In the genomic region with DNA sequence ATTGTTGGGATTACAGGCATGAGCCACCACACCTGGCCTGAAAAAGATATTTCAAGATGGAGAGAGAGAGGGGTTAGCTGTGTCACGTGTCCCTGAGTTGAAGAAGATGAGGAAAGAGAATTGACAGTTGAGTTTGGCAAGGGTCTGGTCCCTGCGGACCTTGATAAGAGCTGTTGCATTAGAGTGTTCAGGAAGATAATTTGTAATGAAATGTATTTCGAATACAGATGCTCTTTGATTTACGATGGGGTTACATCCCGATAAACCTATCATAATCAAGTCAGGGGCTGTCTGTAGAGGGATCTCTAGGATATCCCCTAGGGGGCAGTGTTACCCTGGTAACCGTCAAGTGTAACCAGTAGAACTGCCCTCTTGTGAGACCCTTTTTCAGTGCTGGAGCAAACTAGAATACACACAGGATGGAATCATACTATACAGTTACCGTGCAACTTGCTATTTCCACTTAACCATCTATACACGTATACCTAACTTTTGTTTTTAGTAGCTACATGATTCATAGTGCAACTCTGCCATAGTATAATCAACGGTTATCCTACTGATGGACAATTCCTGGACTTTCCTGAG, we compare ENCODE assay signal across 1 cellular context.
A peak's percentile ranks its signal among the peaks of the same experiment; 100 is the strongest.
TF ChIP-seq lines count a peak whose summit lies in the region.

No MANE protein-coding gene starts in this region.

TF ChIP-seq in K562, 482 proteins besides CTCF, POLR2A, EP300 and RAD21 (continued from another document and continues in another):
- TF ChIP-seq, protein P1, sequence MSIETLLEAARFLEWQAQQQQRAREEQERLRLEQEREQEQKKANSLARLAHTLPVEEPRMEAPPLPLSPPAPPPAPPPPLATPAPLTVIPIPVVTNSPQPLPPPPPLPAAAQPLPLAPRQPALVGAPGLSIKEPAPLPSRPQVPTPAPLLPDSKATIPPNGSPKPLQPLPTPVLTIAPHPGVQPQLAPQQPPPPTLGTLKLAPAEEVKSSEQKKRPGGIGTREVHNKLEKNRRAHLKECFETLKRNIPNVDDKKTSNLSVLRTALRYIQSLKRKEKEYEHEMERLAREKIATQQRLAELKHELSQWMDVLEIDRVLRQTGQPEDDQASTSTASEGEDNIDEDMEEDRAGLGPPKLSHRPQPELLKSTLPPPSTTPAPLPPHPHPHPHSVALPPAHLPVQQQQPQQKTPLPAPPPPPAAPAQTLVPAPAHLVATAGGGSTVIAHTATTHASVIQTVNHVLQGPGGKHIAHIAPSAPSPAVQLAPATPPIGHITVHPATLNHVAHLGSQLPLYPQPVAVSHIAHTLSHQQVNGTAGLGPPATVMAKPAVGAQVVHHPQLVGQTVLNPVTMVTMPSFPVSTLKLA (conservative IDR thresholded peaks at IDR 0.05) = peak; percentile 42 to 64
- TF ChIP-seq ZNF707 (CRISPR knock-in tag; conservative IDR thresholded peaks at IDR 0.05) (no peak), PRPF4 (IDR thresholded peaks at IDR 0.05; ENCODE audit: insufficient read depth, low read depth, low read length, poor library complexity, severe bottlenecking) (no peak), KLF6 (CRISPR knock-in tag; IDR thresholded peaks at IDR 0.05; ENCODE audit: borderline replicate concordance) (no peak), LEF1 (IDR thresholded peaks at IDR 0.05) (peak; percentile 56; the same call in 1 of the 2 replicates), SRF (CRISPR knock-in tag; IDR thresholded peaks at IDR 0.05) (no peak; a peak in 1 of 4 replicates), RBM34 (IDR thresholded peaks at IDR 0.05; ENCODE audit: borderline replicate concordance, insufficient read depth, low read length) (no peak), ETV1 (tag; conservative IDR thresholded peaks at IDR 0.05; ENCODE audit: low read depth) (no peak), POLR2AphosphoS5 (IDR thresholded peaks at IDR 0.05; ENCODE audit: control insufficient read depth, insufficient read depth, low read depth, low read length) (peak; percentile 86), KDM2B (CRISPR knock-in tag; IDR thresholded peaks at IDR 0.05) (no peak), IFI16 (CRISPR knock-in tag; IDR thresholded peaks at IDR 0.05) (no peak), ZNF174 (CRISPR knock-in tag; IDR thresholded peaks at IDR 0.05) (no peak), RFX1 (IDR thresholded peaks at IDR 0.05) (peak; percentile 84), MCM5 (IDR thresholded peaks at IDR 0.05; ENCODE audit: low read depth) (no peak), MED1 (CRISPR knock-in tag; IDR thresholded peaks at IDR 0.05; ENCODE audit: borderline replicate concordance) (no peak), MTA3 (IDR thresholded peaks at IDR 0.05; ENCODE audit: borderline replicate concordance) (peak; percentile 82), EZH2 (IDR thresholded peaks at IDR 0.05; ENCODE audit: borderline replicate concordance, low read depth, low read length) (no peak), FOXK1 (CRISPR knock-in tag; IDR thresholded peaks at IDR 0.05; ENCODE audit: borderline replicate concordance) (no peak), ZNF239 (CRISPR knock-in tag; IDR thresholded peaks at IDR 0.05) (peak; percentile 73), ZSCAN29 (IDR thresholded peaks at IDR 0.05) (no peak), NCOR1 (IDR thresholded peaks at IDR 0.05) (peak; percentile 96), MTA2 (IDR thresholded peaks at IDR 0.05; ENCODE audit: low read depth) (peak; percentile 88), OTX1 (CRISPR knock-in tag; IDR thresholded peaks at IDR 0.05) (no peak), NR4A1 (CRISPR knock-in tag; IDR thresholded peaks at IDR 0.05) (no peak), NR4A1 (tag; IDR thresholded peaks at IDR 0.05) (0 out of 2 replicates have a peak, but pooled peaks have one; percentile 25), PTBP1 (IDR thresholded peaks at IDR 0.05; ENCODE audit: low read depth, low read length) (no peak), FUS (optimal IDR thresholded peaks at IDR 0.05; ENCODE audit: low read depth, low read length) (no peak), POLR2H (tag; IDR thresholded peaks at IDR 0.05; ENCODE audit: low read depth) (no peak; the same call in 1 of the 2 replicates), RBM25 (IDR thresholded peaks at IDR 0.05; ENCODE audit: low read depth, low read length, severe bottlenecking) (peak; percentile 6), BACH1 (tag; IDR thresholded peaks at IDR 0.05) (no peak), POLR3G (IDR thresholded peaks at IDR 0.05; ENCODE audit: extremely low read depth, insufficient read length, insufficient replicate concordance) (no peak), ARID1B (IDR thresholded peaks at IDR 0.05) (peak; percentile 97), SNRNP70 (optimal IDR thresholded peaks at IDR 0.05; ENCODE audit: low read depth, low read length) (no peak), RBM39 (optimal IDR thresholded peaks at IDR 0.05; ENCODE audit: low read depth, low read length) (no peak), SNIP1 (IDR thresholded peaks at IDR 0.05; ENCODE audit: low read depth) (no peak), ZNF316 (IDR thresholded peaks at IDR 0.05) (no peak)
- TF ChIP-seq, protein P2, sequence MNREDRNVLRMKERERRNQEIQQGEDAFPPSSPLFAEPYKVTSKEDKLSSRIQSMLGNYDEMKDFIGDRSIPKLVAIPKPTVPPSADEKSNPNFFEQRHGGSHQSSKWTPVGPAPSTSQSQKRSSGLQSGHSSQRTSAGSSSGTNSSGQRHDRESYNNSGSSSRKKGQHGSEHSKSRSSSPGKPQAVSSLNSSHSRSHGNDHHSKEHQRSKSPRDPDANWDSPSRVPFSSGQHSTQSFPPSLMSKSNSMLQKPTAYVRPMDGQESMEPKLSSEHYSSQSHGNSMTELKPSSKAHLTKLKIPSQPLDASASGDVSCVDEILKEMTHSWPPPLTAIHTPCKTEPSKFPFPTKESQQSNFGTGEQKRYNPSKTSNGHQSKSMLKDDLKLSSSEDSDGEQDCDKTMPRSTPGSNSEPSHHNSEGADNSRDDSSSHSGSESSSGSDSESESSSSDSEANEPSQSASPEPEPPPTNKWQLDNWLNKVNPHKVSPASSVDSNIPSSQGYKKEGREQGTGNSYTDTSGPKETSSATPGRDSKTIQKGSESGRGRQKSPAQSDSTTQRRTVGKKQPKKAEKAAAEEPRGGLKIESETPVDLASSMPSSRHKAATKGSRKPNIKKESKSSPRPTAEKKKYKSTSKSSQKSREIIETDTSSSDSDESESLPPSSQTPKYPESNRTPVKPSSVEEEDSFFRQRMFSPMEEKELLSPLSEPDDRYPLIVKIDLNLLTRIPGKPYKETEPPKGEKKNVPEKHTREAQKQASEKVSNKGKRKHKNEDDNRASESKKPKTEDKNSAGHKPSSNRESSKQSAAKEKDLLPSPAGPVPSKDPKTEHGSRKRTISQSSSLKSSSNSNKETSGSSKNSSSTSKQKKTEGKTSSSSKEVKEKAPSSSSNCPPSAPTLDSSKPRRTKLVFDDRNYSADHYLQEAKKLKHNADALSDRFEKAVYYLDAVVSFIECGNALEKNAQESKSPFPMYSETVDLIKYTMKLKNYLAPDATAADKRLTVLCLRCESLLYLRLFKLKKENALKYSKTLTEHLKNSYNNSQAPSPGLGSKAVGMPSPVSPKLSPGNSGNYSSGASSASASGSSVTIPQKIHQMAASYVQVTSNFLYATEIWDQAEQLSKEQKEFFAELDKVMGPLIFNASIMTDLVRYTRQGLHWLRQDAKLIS (CRISPR knock-in tag; IDR thresholded peaks at IDR 0.05) = peak; percentile 63; the same call in 1 of the 2 replicates
- TF ChIP-seq, protein P3, sequence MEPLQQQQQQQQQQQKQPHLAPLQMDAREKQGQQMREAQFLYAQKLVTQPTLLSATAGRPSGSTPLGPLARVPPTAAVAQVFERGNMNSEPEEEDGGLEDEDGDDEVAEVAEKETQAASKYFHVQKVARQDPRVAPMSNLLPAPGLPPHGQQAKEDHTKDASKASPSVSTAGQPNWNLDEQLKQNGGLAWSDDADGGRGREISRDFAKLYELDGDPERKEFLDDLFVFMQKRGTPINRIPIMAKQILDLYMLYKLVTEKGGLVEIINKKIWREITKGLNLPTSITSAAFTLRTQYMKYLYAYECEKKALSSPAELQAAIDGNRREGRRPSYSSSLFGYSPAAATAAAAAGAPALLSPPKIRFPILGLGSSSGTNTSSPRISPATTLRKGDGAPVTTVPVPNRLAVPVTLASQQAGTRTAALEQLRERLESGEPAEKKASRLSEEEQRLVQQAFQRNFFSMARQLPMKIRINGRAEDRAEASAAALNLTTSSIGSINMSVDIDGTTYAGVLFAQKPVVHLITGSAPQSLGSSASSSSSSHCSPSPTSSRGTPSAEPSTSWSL (CRISPR knock-in tag; IDR thresholded peaks at IDR 0.05; ENCODE audit: borderline replicate concordance) = no peak
- TF ChIP-seq, protein P4, sequence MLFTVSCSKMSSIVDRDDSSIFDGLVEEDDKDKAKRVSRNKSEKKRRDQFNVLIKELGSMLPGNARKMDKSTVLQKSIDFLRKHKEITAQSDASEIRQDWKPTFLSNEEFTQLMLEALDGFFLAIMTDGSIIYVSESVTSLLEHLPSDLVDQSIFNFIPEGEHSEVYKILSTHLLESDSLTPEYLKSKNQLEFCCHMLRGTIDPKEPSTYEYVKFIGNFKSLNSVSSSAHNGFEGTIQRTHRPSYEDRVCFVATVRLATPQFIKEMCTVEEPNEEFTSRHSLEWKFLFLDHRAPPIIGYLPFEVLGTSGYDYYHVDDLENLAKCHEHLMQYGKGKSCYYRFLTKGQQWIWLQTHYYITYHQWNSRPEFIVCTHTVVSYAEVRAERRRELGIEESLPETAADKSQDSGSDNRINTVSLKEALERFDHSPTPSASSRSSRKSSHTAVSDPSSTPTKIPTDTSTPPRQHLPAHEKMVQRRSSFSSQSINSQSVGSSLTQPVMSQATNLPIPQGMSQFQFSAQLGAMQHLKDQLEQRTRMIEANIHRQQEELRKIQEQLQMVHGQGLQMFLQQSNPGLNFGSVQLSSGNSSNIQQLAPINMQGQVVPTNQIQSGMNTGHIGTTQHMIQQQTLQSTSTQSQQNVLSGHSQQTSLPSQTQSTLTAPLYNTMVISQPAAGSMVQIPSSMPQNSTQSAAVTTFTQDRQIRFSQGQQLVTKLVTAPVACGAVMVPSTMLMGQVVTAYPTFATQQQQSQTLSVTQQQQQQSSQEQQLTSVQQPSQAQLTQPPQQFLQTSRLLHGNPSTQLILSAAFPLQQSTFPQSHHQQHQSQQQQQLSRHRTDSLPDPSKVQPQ (CRISPR knock-in tag; IDR thresholded peaks at IDR 0.05; ENCODE audit: borderline replicate concordance) = no peak
- TF ChIP-seq, protein P5, sequence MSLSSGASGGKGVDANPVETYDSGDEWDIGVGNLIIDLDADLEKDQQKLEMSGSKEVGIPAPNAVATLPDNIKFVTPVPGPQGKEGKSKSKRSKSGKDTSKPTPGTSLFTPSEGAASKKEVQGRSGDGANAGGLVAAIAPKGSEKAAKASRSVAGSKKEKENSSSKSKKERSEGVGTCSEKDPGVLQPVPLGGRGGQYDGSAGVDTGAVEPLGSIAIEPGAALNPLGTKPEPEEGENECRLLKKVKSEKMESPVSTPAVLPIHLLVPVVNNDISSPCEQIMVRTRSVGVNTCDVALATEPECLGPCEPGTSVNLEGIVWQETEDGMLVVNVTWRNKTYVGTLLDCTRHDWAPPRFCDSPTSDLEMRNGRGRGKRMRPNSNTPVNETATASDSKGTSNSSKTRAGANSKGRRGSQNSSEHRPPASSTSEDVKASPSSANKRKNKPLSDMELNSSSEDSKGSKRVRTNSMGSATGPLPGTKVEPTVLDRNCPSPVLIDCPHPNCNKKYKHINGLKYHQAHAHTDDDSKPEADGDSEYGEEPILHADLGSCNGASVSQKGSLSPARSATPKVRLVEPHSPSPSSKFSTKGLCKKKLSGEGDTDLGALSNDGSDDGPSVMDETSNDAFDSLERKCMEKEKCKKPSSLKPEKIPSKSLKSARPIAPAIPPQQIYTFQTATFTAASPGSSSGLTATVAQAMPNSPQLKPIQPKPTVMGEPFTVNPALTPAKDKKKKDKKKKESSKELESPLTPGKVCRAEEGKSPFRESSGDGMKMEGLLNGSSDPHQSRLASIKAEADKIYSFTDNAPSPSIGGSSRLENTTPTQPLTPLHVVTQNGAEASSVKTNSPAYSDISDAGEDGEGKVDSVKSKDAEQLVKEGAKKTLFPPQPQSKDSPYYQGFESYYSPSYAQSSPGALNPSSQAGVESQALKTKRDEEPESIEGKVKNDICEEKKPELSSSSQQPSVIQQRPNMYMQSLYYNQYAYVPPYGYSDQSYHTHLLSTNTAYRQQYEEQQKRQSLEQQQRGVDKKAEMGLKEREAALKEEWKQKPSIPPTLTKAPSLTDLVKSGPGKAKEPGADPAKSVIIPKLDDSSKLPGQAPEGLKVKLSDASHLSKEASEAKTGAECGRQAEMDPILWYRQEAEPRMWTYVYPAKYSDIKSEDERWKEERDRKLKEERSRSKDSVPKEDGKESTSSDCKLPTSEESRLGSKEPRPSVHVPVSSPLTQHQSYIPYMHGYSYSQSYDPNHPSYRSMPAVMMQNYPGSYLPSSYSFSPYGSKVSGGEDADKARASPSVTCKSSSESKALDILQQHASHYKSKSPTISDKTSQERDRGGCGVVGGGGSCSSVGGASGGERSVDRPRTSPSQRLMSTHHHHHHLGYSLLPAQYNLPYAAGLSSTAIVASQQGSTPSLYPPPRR (CRISPR knock-in tag; IDR thresholded peaks at IDR 0.05; ENCODE audit: borderline replicate concordance) = no peak
- TF ChIP-seq, protein P6, sequence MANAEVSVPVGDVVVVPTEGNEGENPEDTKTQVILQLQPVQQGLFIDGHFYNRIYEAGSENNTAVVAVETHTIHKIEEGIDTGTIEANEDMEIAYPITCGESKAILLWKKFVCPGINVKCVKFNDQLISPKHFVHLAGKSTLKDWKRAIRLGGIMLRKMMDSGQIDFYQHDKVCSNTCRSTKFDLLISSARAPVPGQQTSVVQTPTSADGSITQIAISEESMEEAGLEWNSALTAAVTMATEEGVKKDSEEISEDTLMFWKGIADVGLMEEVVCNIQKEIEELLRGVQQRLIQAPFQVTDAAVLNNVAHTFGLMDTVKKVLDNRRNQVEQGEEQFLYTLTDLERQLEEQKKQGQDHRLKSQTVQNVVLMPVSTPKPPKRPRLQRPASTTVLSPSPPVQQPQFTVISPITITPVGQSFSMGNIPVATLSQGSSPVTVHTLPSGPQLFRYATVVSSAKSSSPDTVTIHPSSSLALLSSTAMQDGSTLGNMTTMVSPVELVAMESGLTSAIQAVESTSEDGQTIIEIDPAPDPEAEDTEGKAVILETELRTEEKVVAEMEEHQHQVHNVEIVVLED (CRISPR knock-in tag; IDR thresholded peaks at IDR 0.05) = no peak
- TF ChIP-seq, protein P7, sequence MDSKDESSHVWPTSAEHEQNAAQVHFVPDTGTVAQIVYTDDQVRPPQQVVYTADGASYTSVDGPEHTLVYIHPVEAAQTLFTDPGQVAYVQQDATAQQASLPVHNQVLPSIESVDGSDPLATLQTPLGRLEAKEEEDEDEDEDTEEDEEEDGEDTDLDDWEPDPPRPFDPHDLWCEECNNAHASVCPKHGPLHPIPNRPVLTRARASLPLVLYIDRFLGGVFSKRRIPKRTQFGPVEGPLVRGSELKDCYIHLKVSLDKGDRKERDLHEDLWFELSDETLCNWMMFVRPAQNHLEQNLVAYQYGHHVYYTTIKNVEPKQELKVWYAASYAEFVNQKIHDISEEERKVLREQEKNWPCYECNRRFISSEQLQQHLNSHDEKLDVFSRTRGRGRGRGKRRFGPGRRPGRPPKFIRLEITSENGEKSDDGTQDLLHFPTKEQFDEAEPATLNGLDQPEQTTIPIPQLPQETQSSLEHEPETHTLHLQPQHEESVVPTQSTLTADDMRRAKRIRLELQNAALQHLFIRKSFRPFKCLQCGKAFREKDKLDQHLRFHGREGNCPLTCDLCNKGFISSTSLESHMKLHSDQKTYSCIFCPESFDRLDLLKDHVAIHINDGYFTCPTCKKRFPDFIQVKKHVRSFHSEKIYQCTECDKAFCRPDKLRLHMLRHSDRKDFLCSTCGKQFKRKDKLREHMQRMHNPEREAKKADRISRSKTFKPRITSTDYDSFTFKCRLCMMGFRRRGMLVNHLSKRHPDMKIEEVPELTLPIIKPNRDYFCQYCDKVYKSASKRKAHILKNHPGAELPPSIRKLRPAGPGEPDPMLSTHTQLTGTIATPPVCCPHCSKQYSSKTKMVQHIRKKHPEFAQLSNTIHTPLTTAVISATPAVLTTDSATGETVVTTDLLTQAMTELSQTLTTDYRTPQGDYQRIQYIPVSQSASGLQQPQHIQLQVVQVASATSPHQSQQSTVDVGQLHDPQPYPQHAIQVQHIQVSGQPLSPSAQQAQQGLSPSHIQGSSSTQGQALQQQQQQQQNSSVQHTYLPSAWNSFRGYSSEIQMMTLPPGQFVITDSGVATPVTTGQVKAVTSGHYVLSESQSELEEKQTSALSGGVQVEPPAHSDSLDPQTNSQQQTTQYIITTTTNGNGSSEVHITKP (IDR thresholded peaks at IDR 0.05; ENCODE audit: partially characterized antibody) = no peak
